ENCODE assay signal across 8 cellular contexts in the genomic region with DNA sequence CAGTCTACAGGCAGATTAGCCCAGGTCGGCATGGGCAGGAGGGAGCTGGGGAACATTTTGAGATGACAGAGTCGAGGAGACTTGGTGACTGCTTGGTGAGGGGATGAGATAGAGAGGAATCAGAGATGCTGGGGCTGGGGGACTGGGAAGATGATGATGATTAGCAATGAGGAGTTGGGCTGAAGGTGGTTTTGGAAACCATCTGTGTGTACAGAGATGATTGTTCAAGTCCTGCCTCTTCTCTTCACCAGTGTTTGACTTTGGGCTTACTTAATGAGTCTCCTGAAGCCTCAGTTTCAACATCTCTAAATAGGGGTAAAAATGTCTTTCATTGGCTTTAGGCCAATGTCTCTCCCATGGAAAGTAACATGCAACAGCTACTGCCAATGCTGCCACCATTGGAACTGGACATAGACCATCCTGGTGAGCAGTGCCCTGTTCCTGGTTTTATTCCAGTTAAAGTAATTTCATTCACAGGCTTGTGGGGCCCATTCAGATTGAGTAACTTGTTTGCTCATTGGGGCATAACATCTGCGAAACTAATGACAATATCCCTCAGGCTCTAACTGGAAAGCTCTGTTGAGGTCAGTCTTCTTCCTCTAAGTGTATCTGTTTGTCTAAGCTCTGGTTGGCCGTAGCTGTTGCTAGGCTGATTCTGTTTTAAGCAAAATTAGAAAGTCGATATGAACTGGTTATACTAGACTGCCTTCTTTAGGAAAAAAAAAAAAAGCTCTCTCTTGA.
A peak's percentile ranks its signal among the peaks of the same experiment; 100 is the strongest.
DNase-seq lines count a peak whose midpoint lies in the region; ATAC-seq and TF ChIP-seq lines count a peak whose summit lies in the region.

No MANE protein-coding gene starts in this region.

- no peak for ATAC-seq in GM19324 (IDR thresholded peaks at IDR 0.05; ENCODE audit: low FRiP score, unreplicated experiment)

- no peaks in the 10 kb centered on the region for H3K36me3 Mint-ChIP-seq in activated CD4-positive, alpha-beta memory T cell treated with anti-CD3 and anti-CD28 coated beads, Interleukin-2, amount 10 ng/mL, durations not matched to agents 7 days and 5 days (ENCODE audit: low read depth)

- peak overlapping the region; percentile 88 to 91 for H3K27ac ChIP-seq in ascending aorta
- peak overlapping the region; percentile 83 to 90 (median 84) for H3K27ac ChIP-seq in transverse colon

- H3K4me1 Mint-ChIP-seq in activated CD4-positive, alpha-beta memory T cell treated with anti-CD3 and anti-CD28 coated beads, Interleukin-2, amount 10 ng/mL, durations not matched to agents 7 days and 5 days = peaks cover 45% of the 10 kb centered on the region

- DNase-seq in NCI-H510A treated with DMSO at 0.1 percent for 48 hours (lab: John Stamatoyannopoulos, UW) = peak; percentile 29
- DNase-seq in NCI-H510A (lab: John Stamatoyannopoulos, UW) = no peak
- DNase-seq in ascending aorta (ENCODE audit: low spot score in 2 of 2) = no peak
- DNase-seq in kidney tubule cell (ENCODE audit: low spot score) = peak; percentile 96
- no peak for DNase-seq in transverse colon
- no peak for DNase-seq in ecto neural progenitor cell (ENCODE audit: low spot score)
- no peak for DNase-seq in activated CD4-positive, alpha-beta memory T cell treated with anti-CD3 and anti-CD28 coated beads, Interleukin-2, amount 10 ng/mL, durations not matched to agents 7 days and 5 days

- H3K4me3 ChIP-seq in ascending aorta (no peak overlapping the region), transverse colon (no peak overlapping the region)

- H3K4me3 Mint-ChIP-seq in activated CD4-positive, alpha-beta memory T cell treated with anti-CD3 and anti-CD28 coated beads, Interleukin-2, amount 10 ng/mL, durations not matched to agents 7 days and 5 days = no peak overlapping the region

- 63 to 66% methylated on average over 4 to 5 of the region's 5 CpGs for WGBS in transverse colon (ENCODE audit: low coverage in 1 of 2), 2 donors

- POLR2A ChIA-PET in activated CD4-positive, alpha-beta memory T cell treated with anti-CD3 and anti-CD28 coated beads, Interleukin-2, amount 10 ng/mL, durations not matched to agents 7 days and 5 days (lab: Charles Lee) = interaction anchor here (0.7 kb wide), 1 partner anchor 117 kb away, joined by 3 read pairs; no protein-coding TSS in a partner anchor

- no peaks in the 10 kb centered on the region for H3K9me3 Mint-ChIP-seq in activated CD4-positive, alpha-beta memory T cell treated with anti-CD3 and anti-CD28 coated beads, Interleukin-2, amount 10 ng/mL, durations not matched to agents 7 days and 5 days

- TF ChIP-seq POLR2A in transverse colon (IDR thresholded peaks at IDR 0.05) = no peak

- no peaks in the 10 kb centered on the region for H3K36me3 ChIP-seq in ascending aorta
- H3K36me3 ChIP-seq in transverse colon = no peaks in the 10 kb centered on the region

- H3K4me1 ChIP-seq in ascending aorta = peaks cover 8 to 44% of the 10 kb centered on the region in 2 donors
- peaks cover 20 to 65% (median 50%) of the 10 kb centered on the region in 4 donors for H3K4me1 ChIP-seq in transverse colon

- TF ChIP-seq EP300 in transverse colon (IDR thresholded peaks at IDR 0.05; ENCODE audit: low read depth) = no peak

- H3K9me3 ChIP-seq in ascending aorta (no peaks in the 10 kb centered on the region), transverse colon (no peaks in the 10 kb centered on the region)

- intact Hi-C loops in ascending aorta (cut with DNase I) = loop anchor here (2.0 to 5.0 kb wide), 3 partner anchors 50 to 100 kb away; partner anchors contain the start of gene ARMC2
- intact Hi-C loops in transverse colon (cut with DNase I; ENCODE audit: low total_unique reads) = no loop called here

- no peak overlapping the region for H3K27ac Mint-ChIP-seq in activated CD4-positive, alpha-beta memory T cell treated with anti-CD3 and anti-CD28 coated beads, Interleukin-2, amount 10 ng/mL, durations not matched to agents 7 days and 5 days

- H3K27me3 Mint-ChIP-seq in activated CD4-positive, alpha-beta memory T cell treated with anti-CD3 and anti-CD28 coated beads, Interleukin-2, amount 10 ng/mL, durations not matched to agents 7 days and 5 days = peaks cover 3% of the 10 kb centered on the region

- TF ChIP-seq CTCF in ascending aorta (IDR thresholded peaks at IDR 0.05) (no peak), transverse colon (IDR thresholded peaks at IDR 0.05) (no peak)

- CTCF ChIA-PET in activated CD4-positive, alpha-beta memory T cell treated with anti-CD3 and anti-CD28 coated beads, Interleukin-2, amount 10 ng/mL, durations not matched to agents 7 days and 5 days (lab: Charles Lee) = interaction anchor here (1.1 kb wide), 1 partner anchor 127 kb away, joined by 3 read pairs; no protein-coding TSS in a partner anchor

- H3K27me3 ChIP-seq in ascending aorta (no peaks in the 10 kb centered on the region), transverse colon (no peaks in the 10 kb centered on the region)

- in situ Hi-C loops in transverse colon (cut with MboI; ENCODE audit: low pct_ligation_motif_present in 1 of 4, low pct_unique_long_range_greater_than_20kb in 1 of 4, low sequenced_read_pairs in 3 of 4) = no loop called here

Comparison
In these comparisons a context has a peak if more than half of its experiments do, and no peak if none do; other contexts are left out.
1. DNase-seq: peak in NCI-H510A treated with DMSO at 0.1 percent for 48 hours (single experiment) and kidney tubule cell (single experiment); none in NCI-H510A (single experiment), ascending aorta (0 of 2), transverse colon (single experiment), ecto neural progenitor cell (single experiment) and activated CD4-positive, alpha-beta memory T cell treated with anti-CD3 and anti-CD28 coated beads, Interleukin-2, amount 10 ng/mL, durations not matched to agents 7 days and 5 days (single experiment).